ENCODE assay signal across 8 cellular contexts in genomic region chr14:21103710-21104447, GRCh38. TPM values are rescaled to one million over a fixed set of nuclear protein-coding genes. Genes with fewer than 3 reads are reported as not detected.
DNase-seq lines count a peak whose midpoint lies in the region; ATAC-seq, FAIRE-seq and TF ChIP-seq lines count a peak whose summit lies in the region.

No MANE protein-coding gene starts in this region.

- ATAC-seq in GM18498 (IDR thresholded peaks at IDR 0.05; ENCODE audit: unreplicated experiment): peak; percentile 93
- ATAC-seq in HG02885 (IDR thresholded peaks at IDR 0.05; ENCODE audit: poor library complexity, unreplicated experiment): peak; percentile 90
- ATAC-seq in psoas muscle: peak; percentile 93 to 97 (median 96)

- no peaks in the 10 kb centered on the region for H3K9me3 Mint-ChIP-seq in T-helper 1 cell treated with Interleukin-12 subunit alpha and Interleukin-12 subunit beta and Interleukin-4 antibody, amounts not matched to agents 30 μg/mL and 1 μg/mL, for 36 hours

- peaks cover 36% of the 10 kb centered on the region for H3K4me1 Mint-ChIP-seq in T-helper 1 cell treated with Interleukin-12 subunit alpha and Interleukin-12 subunit beta and Interleukin-4 antibody, amounts not matched to agents 30 μg/mL and 1 μg/mL, for 36 hours (ENCODE audit: low read depth)

- H3K27me3 Mint-ChIP-seq in T-helper 1 cell treated with Interleukin-12 subunit alpha and Interleukin-12 subunit beta and Interleukin-4 antibody, amounts not matched to agents 30 μg/mL and 1 μg/mL, for 36 hours (ENCODE audit: low read depth): peaks cover 11% of the 10 kb centered on the region

- no peak for FAIRE-seq in urothelium cell line (lab: Jason Lieb, UNC)

- H3K27ac ChIP-seq in angular gyrus (ENCODE audit: low read depth, low read length): peak overlapping the region; percentile 99
- peak overlapping the region; percentile 99 for H3K27ac ChIP-seq in right atrium auricular region
- H3K27ac ChIP-seq in psoas muscle: peak overlapping the region; percentile 100

- H3K9me3 ChIP-seq in right atrium auricular region (no peaks in the 10 kb centered on the region), psoas muscle (no peaks in the 10 kb centered on the region)

- H3K4me3 ChIP-seq in right atrium auricular region (peak overlapping the region; percentile 56 to 71), psoas muscle (peak overlapping the region; percentile 94)

- peak overlapping the region; percentile 94 for H3K4me3 Mint-ChIP-seq in T-helper 1 cell treated with Interleukin-12 subunit alpha and Interleukin-12 subunit beta and Interleukin-4 antibody, amounts not matched to agents 30 μg/mL and 1 μg/mL, for 36 hours

- H3K4me1 ChIP-seq in right atrium auricular region (peaks cover 0 to 56% of the 10 kb centered on the region in 2 donors), psoas muscle (peaks cover 38% of the 10 kb centered on the region)

- H3K36me3 Mint-ChIP-seq in T-helper 1 cell treated with Interleukin-12 subunit alpha and Interleukin-12 subunit beta and Interleukin-4 antibody, amounts not matched to agents 30 μg/mL and 1 μg/mL, for 36 hours (ENCODE audit: low read depth): no peaks in the 10 kb centered on the region

- peak overlapping the region; percentile 88 for H3K27ac Mint-ChIP-seq in T-helper 1 cell treated with Interleukin-12 subunit alpha and Interleukin-12 subunit beta and Interleukin-4 antibody, amounts not matched to agents 30 μg/mL and 1 μg/mL, for 36 hours

- intact Hi-C loops in psoas muscle (cut with DNase I): loop anchor here (1.0 to 10.0 kb wide), 5 partner anchors 34 to 642 kb away; partner anchors contain the start of genes ANG (in 1 of the 2), ARHGEF40 (in 1 of the 2), PIP4P1 (in 1 of the 2) and RNASE4 (in 1 of the 2)

- DNase-seq in NCI-H1694 (lab: John Stamatoyannopoulos, UW) (peak; percentile 91), right atrium auricular region (ENCODE audit: low spot score) (peak; percentile 98), psoas muscle (peak; percentile 96 to 98), urothelium cell line (ENCODE audit: low spot score) (peak; percentile 97)

- TF ChIP-seq CTCF in right atrium auricular region (IDR thresholded peaks at IDR 0.05) (peak; percentile 74 to 80), psoas muscle (IDR thresholded peaks at IDR 0.05) (peak; percentile 77)

- H3K27me3 ChIP-seq in right atrium auricular region (no peaks in the 10 kb centered on the region), psoas muscle (ENCODE audit: insufficient read depth in 3 of 3, low read length in 2 of 3) (no peaks in the 10 kb centered on the region)

- 0% methylated on average over 54 to 62 of the region's 62 CpGs for WGBS in psoas muscle, 3 donors

- H3K36me3 ChIP-seq in right atrium auricular region (no peaks in the 10 kb centered on the region), psoas muscle (ENCODE audit: insufficient read depth in 1 of 2, low read depth in 1 of 2) (no peaks in the 10 kb centered on the region)

RNA-seq across cellular contexts. Expression of gene TMEM253, which starts 3.0 kb away (rescaled TPM):
- not detected for total RNA-seq in right atrium auricular region
- total RNA-seq in psoas muscle: under 1 TPM in 2 of 4 donors, not detected in 2; 0.17 TPM
- under 1 TPM; 0.10 to 0.29 (median 0.27) TPM for polyA plus RNA-seq in psoas muscle

RNA-seq across cellular contexts. Expression of gene ZNF219, which starts 5.4 kb away (rescaled TPM):
- total RNA-seq in right atrium auricular region (10 to 100 TPM; 49.7 to 66.6 TPM), psoas muscle (10 to 100 TPM; 13.9 to 28.5 (median 22.9) TPM)
- 10 to 100 TPM; 32.2 to 38.1 (median 35.4) TPM for polyA plus RNA-seq in psoas muscle

RNA-seq across cellular contexts. Expression of gene ARHGEF40, which starts 33.8 kb away (rescaled TPM):
- total RNA-seq in right atrium auricular region (10 to 100 TPM; 14.3 to 16.0 TPM), psoas muscle (10 to 100 TPM in 3 of 4 donors, 1 to 10 TPM in 1; 9.8 to 18.7 (median 12.6) TPM)
- polyA plus RNA-seq in psoas muscle: 10 to 100 TPM in 1 of 3 donors, 1 to 10 TPM in 2; 6.8 to 10.1 (median 7.3) TPM

RNA-seq across cellular contexts. Expression of gene RNASE8, which starts 46.3 kb away (rescaled TPM):
- not detected for total RNA-seq in right atrium auricular region
- total RNA-seq in psoas muscle: not detected
- polyA plus RNA-seq in psoas muscle: not detected

RNA-seq across cellular contexts. Expression of gene OR5AU1, which starts 52.0 kb away (rescaled TPM):
- total RNA-seq in right atrium auricular region: not detected
- total RNA-seq in psoas muscle: under 1 TPM in 1 of 4 donors, not detected in 3; 0.32 TPM
- polyA plus RNA-seq in psoas muscle: not detected

Comparison
In these comparisons a context has a peak if more than half of its experiments do, and no peak if none do; other contexts are left out.
1. Peak in every context shown above with its lines: DNase-seq, ATAC-seq, H3K4me3 ChIP-seq and H3K27ac ChIP-seq.